In the genomic region with DNA sequence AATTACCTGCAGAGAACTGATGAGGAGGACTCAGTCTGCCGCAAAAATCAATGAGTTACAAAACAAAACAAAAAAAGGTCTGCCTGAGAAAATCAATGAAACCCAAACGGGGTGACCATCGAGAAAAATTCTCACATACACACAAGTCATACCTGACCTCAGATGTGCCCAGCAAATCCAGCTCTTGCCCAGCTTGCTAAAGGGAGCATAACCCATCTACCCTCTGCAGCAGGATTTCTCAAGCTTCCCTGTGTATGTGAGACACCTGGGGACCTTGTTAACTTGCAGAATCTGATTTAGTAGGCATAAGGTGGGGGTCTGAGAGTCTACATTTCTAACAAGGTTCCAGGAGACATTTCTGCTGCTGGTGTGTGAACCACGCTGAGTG, we compare ENCODE assay signal across 17 cellular contexts.
"Had no signal": no experiment of that assay in that cellular context is flagged by ENCODE, and none has a peak within 500 bp of the region (broad histone marks: within the 10 kb centered on the region; RNA-seq: fewer than 3 reads in every experiment).

No MANE protein-coding gene starts in this region.

- H3K9me3 ChIP-seq: esophagus squamous epithelium, lower lobe of right lung, tibial artery had no signal

- DNase-seq: activated CD4-positive, alpha-beta T cell treated with anti-CD3 and anti-CD28 coated beads, Interleukin-2, amount 10 ng/mL, durations not matched to agents 7 days and 5 days; activated CD8-positive, alpha-beta T cell treated with anti-CD3 and anti-CD28 coated beads, Interleukin-2, amount 10 ng/mL, durations not matched to agents 7 days and 5 days; activated naive CD4-positive, alpha-beta T cell treated with anti-CD3 and anti-CD28 coated beads for 36 hours; activated T-cell treated with anti-CD3 and anti-CD28 coated beads, Interleukin-2, amount 50 U/mL, for 24 hours; effector memory CD4-positive, alpha-beta T cell; esophagus squamous epithelium; lower lobe of right lung; midbrain; nephron progenitor cell; occipital lobe; posterior cingulate gyrus; stimulated activated CD4-positive, alpha-beta T cell treated with anti-CD3 and anti-CD28 coated beads, Interleukin-1b, Interleukin-23, amount 100 ng/mL, for 48 hours; stimulated activated CD8-positive, alpha-beta memory T cell treated with anti-CD3 and anti-CD28 coated beads, Interleukin-4, amount 100 ng/mL, for 48 hours; stimulated activated naive CD4-positive, alpha-beta T cell had no signal

- H3K4me3 ChIP-seq: cardiac muscle cell, esophagus squamous epithelium, lower lobe of right lung, tibial artery had no signal

- H3K27me3 ChIP-seq: tibial artery had no signal

- H3K36me3 ChIP-seq: cardiac muscle cell, esophagus squamous epithelium, lower lobe of right lung, tibial artery had no signal

- H3K27ac ChIP-seq: cardiac muscle cell, lower lobe of right lung, tibial artery had no signal

- ATAC-seq: activated CD4-positive, CD25-positive, alpha-beta regulatory T cell treated with anti-CD3 and anti-CD28 coated beads, Interleukin-2, amount 50 U/mL, for 24 hours; activated CD8-positive, alpha-beta T cell treated with anti-CD3 and anti-CD28 coated beads, Interleukin-2, amount 10 ng/mL, durations not matched to agents 7 days and 5 days; lower lobe of right lung had no signal
